Comparison of ENCODE assay signal across 24 cellular contexts in genomic region chr1:178275083-178275482, GRCh38.
A peak's percentile ranks its signal among the peaks of the same experiment; 100 is the strongest.
DNase-seq lines count a peak whose midpoint lies in the region; ATAC-seq, FAIRE-seq and TF ChIP-seq lines count a peak whose summit lies in the region.
"Had no signal": no experiment of that assay in that cellular context is flagged by ENCODE, and none has a peak within 500 bp of the region (broad histone marks: within the 10 kb centered on the region; RNA-seq: fewer than 3 reads in every experiment).

No MANE protein-coding gene starts in this region.

- peak; percentile 42 for ATAC-seq in upper lobe of right lung
- ATAC-seq in HG03521 (IDR thresholded peaks at IDR 0.05; ENCODE audit: unreplicated experiment), result no peak
- no peak for ATAC-seq in GM21447 (IDR thresholded peaks at IDR 0.05; ENCODE audit: unreplicated experiment)
- ATAC-seq: activated naive CD4-positive, alpha-beta T cell treated with anti-CD3 and anti-CD28 coated beads, Interleukin-2, amount 50 U/mL, for 72 hours; esophagus mucosa; natural killer cell treated with Interleukin-12 subunit alpha and Interleukin-12 subunit beta and Interleukin-15 and Interleukin-18, amount 100 ng/mL, for 72 hours; stimulated activated naive B cell treated with anti-CD40 and anti-IgM and Interleukin-4, amounts not matched to agents 10 μg/mL and 1 μg/mL and 100 μg/mL, for 72 hours had no signal

- TF ChIP-seq CTCF in astrocyte (IDR thresholded peaks at IDR 0.05; ENCODE audit: insufficient read depth, low read depth, low read length) (no peak), upper lobe of right lung (IDR thresholded peaks at IDR 0.05) (no peak)

- DNase-seq in astrocyte (ENCODE audit: low read depth), result no peak
- peak; percentile 36 for DNase-seq in kidney tubule cell (ENCODE audit: low spot score)
- DNase-seq in upper lobe of right lung, result no peak
- DNase-seq in retina, result no peak
- DNase-seq: activated CD4-positive, alpha-beta T cell treated with anti-CD3 and anti-CD28 coated beads, Interleukin-2, amount 10 ng/mL, durations not matched to agents 24 days and 14 days; CD8-positive, alpha-beta memory T cell; DMS53; effector CD4-positive, alpha-beta T cell; NCI-H1105; NCI-H2029 treated with DMSO at 0.1 percent for 48 hours; Peyer's patch; stimulated activated CD4-positive, alpha-beta T cell treated with anti-CD3 and anti-CD28 coated beads, Interleukin-1b, Interleukin-23, amount 100 ng/mL, for 48 hours; stimulated activated naive B cell treated with anti-CD40 and anti-IgM and Interleukin-4, amounts not matched to agents 10 μg/mL and 1 μg/mL and 100 μg/mL, for 72 hours had no signal

- H3K4me3 Mint-ChIP-seq in astrocyte (ENCODE audit: unreplicated experiment), result peak overlapping the region; percentile 23
- H3K4me3 Mint-ChIP-seq: activated CD4-positive, alpha-beta T cell treated with anti-CD3 and anti-CD28 coated beads, Interleukin-2, amount 10 ng/mL, durations not matched to agents 24 days and 14 days; activated T-helper 1 cell treated with anti-CD3 and anti-CD28 coated beads, Interleukin-12 subunit alpha, Interleukin-12 subunit beta, Interleukin-2, Interleukin-4 antibody, amounts not matched to agents 30 ng/mL and 10 ng/mL and 1 ng/mL, durations not matched to agents 14 hours and 24 hours and 36 hours; CD8-positive, alpha-beta memory T cell; natural killer cell treated with Interleukin-12 subunit alpha and Interleukin-12 subunit beta and Interleukin-15 and Interleukin-18, amount 100 ng/mL, for 72 hours; stimulated activated naive B cell treated with anti-CD40 and anti-IgM and Interleukin-4, amounts not matched to agents 10 μg/mL and 1 μg/mL and 100 μg/mL, for 72 hours; T-helper 1 cell treated with Interleukin-12 subunit alpha and Interleukin-12 subunit beta and Interleukin-4 antibody, amounts not matched to agents 30 μg/mL and 1 μg/mL, for 36 hours had no signal

- peak overlapping the region; percentile 72 for H3K27ac Mint-ChIP-seq in astrocyte (ENCODE audit: unreplicated experiment)
- H3K27ac Mint-ChIP-seq: activated CD4-positive, alpha-beta T cell treated with anti-CD3 and anti-CD28 coated beads, Interleukin-2, amount 10 ng/mL, durations not matched to agents 24 days and 14 days; activated naive CD4-positive, alpha-beta T cell treated with anti-CD3 and anti-CD28 coated beads, Interleukin-2, amount 50 U/mL, for 72 hours; activated T-helper 1 cell treated with anti-CD3 and anti-CD28 coated beads, Interleukin-12 subunit alpha, Interleukin-12 subunit beta, Interleukin-2, Interleukin-4 antibody, amounts not matched to agents 30 ng/mL and 10 ng/mL and 1 ng/mL, durations not matched to agents 14 hours and 24 hours and 36 hours; CD8-positive, alpha-beta memory T cell; natural killer cell treated with Interleukin-12 subunit alpha and Interleukin-12 subunit beta and Interleukin-15 and Interleukin-18, amount 100 ng/mL, for 72 hours; stimulated activated naive B cell treated with anti-CD40 and anti-IgM and Interleukin-4, amounts not matched to agents 10 μg/mL and 1 μg/mL and 100 μg/mL, for 72 hours; T-helper 1 cell treated with Interleukin-12 subunit alpha and Interleukin-12 subunit beta and Interleukin-4 antibody, amounts not matched to agents 30 μg/mL and 1 μg/mL, for 36 hours had no signal

- peaks cover 65% of the 10 kb centered on the region for H3K4me1 ChIP-seq in HUES48 (ENCODE audit: control insufficient read depth, insufficient read depth, low read length)
- peaks cover 29% of the 10 kb centered on the region for H3K4me1 ChIP-seq in astrocyte (ENCODE audit: insufficient read depth, low read length)
- peaks cover 17% of the 10 kb centered on the region for H3K4me1 ChIP-seq in upper lobe of right lung
- H3K4me1 ChIP-seq: ascending aorta, Peyer's patch had no signal

- H3K36me3 ChIP-seq in HUES48 (ENCODE audit: control insufficient read depth, insufficient read depth, low read length), result no peaks in the 10 kb centered on the region
- no peaks in the 10 kb centered on the region for H3K36me3 ChIP-seq in astrocyte (ENCODE audit: insufficient read depth, low read length)
- no peaks in the 10 kb centered on the region for H3K36me3 ChIP-seq in upper lobe of right lung
- H3K36me3 ChIP-seq: ascending aorta, Peyer's patch had no signal

- H3K4me3 ChIP-seq in HUES48 (ENCODE audit: low read depth, low read length) (no peak overlapping the region), astrocyte (ENCODE audit: insufficient read depth, low read depth, low read length) (no peak overlapping the region), upper lobe of right lung (no peak overlapping the region)
- H3K4me3 ChIP-seq: ascending aorta, Peyer's patch, SJSA1 had no signal

- H3K27ac ChIP-seq in HUES48 (ENCODE audit: low read depth, low read length) (peak overlapping the region; percentile 46), astrocyte (ENCODE audit: low read depth, low read length) (peak overlapping the region; percentile 0), upper lobe of right lung (no peak overlapping the region)
- H3K27ac ChIP-seq: ascending aorta, Peyer's patch, SJSA1 had no signal

- no peaks in the 10 kb centered on the region for H4K20me1 ChIP-seq in astrocyte (ENCODE audit: insufficient read depth, low read length)

- intact Hi-C loops in upper lobe of right lung (cut with DNase I), result no loop called here

- peak overlapping the region; percentile 21 for H3K4me2 ChIP-seq in astrocyte (ENCODE audit: low read length)

- H3K79me2 ChIP-seq in astrocyte (ENCODE audit: insufficient read depth, low read length), result peaks cover 40% of the 10 kb centered on the region

- no peaks in the 10 kb centered on the region for H3K27me3 Mint-ChIP-seq in astrocyte (ENCODE audit: low read depth, unreplicated experiment)
- H3K27me3 Mint-ChIP-seq: activated CD4-positive, alpha-beta T cell treated with anti-CD3 and anti-CD28 coated beads, Interleukin-2, amount 10 ng/mL, durations not matched to agents 24 days and 14 days; CD8-positive, alpha-beta memory T cell; natural killer cell treated with Interleukin-12 subunit alpha and Interleukin-12 subunit beta and Interleukin-15 and Interleukin-18, amount 100 ng/mL, for 72 hours had no signal

- no peak overlapping the region for H2AFZ ChIP-seq in astrocyte (ENCODE audit: low read depth, low read length)

- H3K36me3 Mint-ChIP-seq in astrocyte (ENCODE audit: low read depth, unreplicated experiment), result peaks cover 3% of the 10 kb centered on the region
- H3K36me3 Mint-ChIP-seq: activated naive CD4-positive, alpha-beta T cell treated with anti-CD3 and anti-CD28 coated beads, Interleukin-2, amount 50 U/mL, for 72 hours; CD8-positive, alpha-beta memory T cell; natural killer cell treated with Interleukin-12 subunit alpha and Interleukin-12 subunit beta and Interleukin-15 and Interleukin-18, amount 100 ng/mL, for 72 hours; stimulated activated naive B cell treated with anti-CD40 and anti-IgM and Interleukin-4, amounts not matched to agents 10 μg/mL and 1 μg/mL and 100 μg/mL, for 72 hours had no signal

- peaks cover 70% of the 10 kb centered on the region for H3K4me1 Mint-ChIP-seq in astrocyte (ENCODE audit: low read depth, unreplicated experiment)
- H3K4me1 Mint-ChIP-seq: activated CD4-positive, alpha-beta T cell treated with anti-CD3 and anti-CD28 coated beads, Interleukin-2, amount 10 ng/mL, durations not matched to agents 24 days and 14 days; CD8-positive, alpha-beta memory T cell; stimulated activated naive B cell treated with anti-CD40 and anti-IgM and Interleukin-4, amounts not matched to agents 10 μg/mL and 1 μg/mL and 100 μg/mL, for 72 hours had no signal

- H3K9ac ChIP-seq in HUES48 (ENCODE audit: low read depth, low read length), result no peak overlapping the region
- no peak overlapping the region for H3K9ac ChIP-seq in astrocyte (ENCODE audit: low read length)

- H3K9me3 ChIP-seq in HUES48 (ENCODE audit: control insufficient read depth, insufficient read depth, low read length) (peaks cover 8% of the 10 kb centered on the region; the same call in 1 of the 2 replicates), astrocyte (ENCODE audit: insufficient read depth, low read depth, low read length) (no peaks in the 10 kb centered on the region), upper lobe of right lung (no peaks in the 10 kb centered on the region)
- H3K9me3 ChIP-seq: ascending aorta, Peyer's patch, SJSA1 had no signal

- FAIRE-seq in astrocyte (lab: Jason Lieb, UNC), result no peak
- FAIRE-seq: frontal cortex had no signal

- H3K27me3 ChIP-seq in HUES48 (ENCODE audit: control insufficient read depth, insufficient read depth, low read length), result no peaks in the 10 kb centered on the region
- no peaks in the 10 kb centered on the region for H3K27me3 ChIP-seq in astrocyte (ENCODE audit: insufficient read depth, low read length)
- H3K27me3 ChIP-seq in upper lobe of right lung, result no peaks in the 10 kb centered on the region
- H3K27me3 ChIP-seq: ascending aorta, Peyer's patch, SJSA1 had no signal

- no peaks in the 10 kb centered on the region for H3K9me3 Mint-ChIP-seq in astrocyte (ENCODE audit: unreplicated experiment)
- H3K9me3 Mint-ChIP-seq: activated CD4-positive, alpha-beta T cell treated with anti-CD3 and anti-CD28 coated beads, Interleukin-2, amount 10 ng/mL, durations not matched to agents 24 days and 14 days; activated T-helper 1 cell treated with anti-CD3 and anti-CD28 coated beads, Interleukin-12 subunit alpha, Interleukin-12 subunit beta, Interleukin-2, Interleukin-4 antibody, amounts not matched to agents 30 ng/mL and 10 ng/mL and 1 ng/mL, durations not matched to agents 14 hours and 24 hours and 36 hours; natural killer cell treated with Interleukin-12 subunit alpha and Interleukin-12 subunit beta and Interleukin-15 and Interleukin-18, amount 100 ng/mL, for 72 hours; T-helper 1 cell treated with Interleukin-12 subunit alpha and Interleukin-12 subunit beta and Interleukin-4 antibody, amounts not matched to agents 30 μg/mL and 1 μg/mL, for 36 hours had no signal
